2 cellular contexts compared by ENCODE assay signal in the genomic region with DNA sequence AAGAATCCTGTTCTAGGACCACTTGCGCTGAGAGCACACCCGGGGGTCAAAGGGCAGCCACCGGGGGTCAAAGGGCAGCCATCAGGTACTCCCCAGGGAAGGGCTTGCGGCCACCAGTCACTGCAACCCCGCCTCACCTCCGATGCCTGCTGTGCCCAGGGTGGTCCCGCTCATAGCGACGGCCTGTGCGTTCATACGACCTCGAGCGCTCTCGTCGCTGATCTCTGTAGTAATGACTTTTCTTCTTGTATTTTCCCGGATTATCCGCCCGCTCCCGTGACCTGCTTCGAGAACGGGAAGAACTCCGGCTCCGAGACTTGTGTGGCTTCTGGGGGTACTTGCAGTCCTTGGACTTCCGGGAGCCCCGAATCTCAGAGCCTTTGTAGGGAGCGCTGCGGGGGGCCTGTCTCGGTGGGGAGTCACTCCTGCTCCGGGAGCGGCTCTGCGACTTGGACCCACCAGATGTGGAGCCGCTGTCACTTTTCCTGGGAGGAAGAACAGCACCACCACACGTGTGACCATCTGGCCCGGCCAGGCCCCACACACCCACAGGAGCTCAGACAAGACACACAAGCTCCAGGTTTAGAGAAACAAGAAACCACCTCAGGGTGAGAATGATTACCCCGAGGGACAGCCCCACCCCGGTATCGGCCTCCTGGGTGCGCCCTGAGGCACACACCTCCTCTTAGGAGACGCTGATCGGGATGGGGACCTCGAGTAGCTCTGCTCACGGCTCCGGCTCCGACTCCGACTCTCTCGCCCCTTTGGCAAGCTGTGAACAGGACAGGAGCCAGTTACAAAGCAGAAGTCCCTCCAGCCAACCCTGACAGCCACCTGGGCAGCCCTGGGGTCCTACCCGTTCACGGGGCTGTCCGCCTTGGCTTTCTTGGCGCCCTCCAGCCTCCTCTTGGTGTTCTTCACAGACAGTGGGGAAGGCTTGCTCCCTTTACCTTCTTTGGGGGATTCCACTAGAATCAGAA.
TF ChIP-seq lines count a peak whose summit lies in the region.

No MANE protein-coding gene starts in this region.

TF ChIP-seq in HepG2, 621 proteins besides CTCF, POLR2A, EP300 and RAD21:
- no peak for TF ChIP-seq ZNF773 (CRISPR knock-in tag; IDR thresholded peaks at IDR 0.05; ENCODE audit: borderline replicate concordance)
- peak; percentile 43 for TF ChIP-seq POLR2G (IDR thresholded peaks at IDR 0.05; ENCODE audit: low read depth, low read length)
- TF ChIP-seq ZNF557 (CRISPR knock-in tag; IDR thresholded peaks at IDR 0.05) = no peak
- TF ChIP-seq, protein P1, sequence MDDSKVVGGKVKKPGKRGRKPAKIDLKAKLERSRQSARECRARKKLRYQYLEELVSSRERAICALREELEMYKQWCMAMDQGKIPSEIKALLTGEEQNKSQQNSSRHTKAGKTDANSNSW (CRISPR knock-in tag; IDR thresholded peaks at IDR 0.05; ENCODE audit: borderline replicate concordance) = no peak
- no peak for TF ChIP-seq ZNF619 (CRISPR knock-in tag; IDR thresholded peaks at IDR 0.05)
- TF ChIP-seq, protein P2, sequence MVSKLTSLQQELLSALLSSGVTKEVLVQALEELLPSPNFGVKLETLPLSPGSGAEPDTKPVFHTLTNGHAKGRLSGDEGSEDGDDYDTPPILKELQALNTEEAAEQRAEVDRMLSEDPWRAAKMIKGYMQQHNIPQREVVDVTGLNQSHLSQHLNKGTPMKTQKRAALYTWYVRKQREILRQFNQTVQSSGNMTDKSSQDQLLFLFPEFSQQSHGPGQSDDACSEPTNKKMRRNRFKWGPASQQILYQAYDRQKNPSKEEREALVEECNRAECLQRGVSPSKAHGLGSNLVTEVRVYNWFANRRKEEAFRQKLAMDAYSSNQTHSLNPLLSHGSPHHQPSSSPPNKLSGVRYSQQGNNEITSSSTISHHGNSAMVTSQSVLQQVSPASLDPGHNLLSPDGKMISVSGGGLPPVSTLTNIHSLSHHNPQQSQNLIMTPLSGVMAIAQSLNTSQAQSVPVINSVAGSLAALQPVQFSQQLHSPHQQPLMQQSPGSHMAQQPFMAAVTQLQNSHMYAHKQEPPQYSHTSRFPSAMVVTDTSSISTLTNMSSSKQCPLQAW (CRISPR knock-in tag; IDR thresholded peaks at IDR 0.05) = no peak
- TF ChIP-seq ZBTB21 (CRISPR knock-in tag; IDR thresholded peaks at IDR 0.05) = no peak
- TF ChIP-seq, protein P3, sequence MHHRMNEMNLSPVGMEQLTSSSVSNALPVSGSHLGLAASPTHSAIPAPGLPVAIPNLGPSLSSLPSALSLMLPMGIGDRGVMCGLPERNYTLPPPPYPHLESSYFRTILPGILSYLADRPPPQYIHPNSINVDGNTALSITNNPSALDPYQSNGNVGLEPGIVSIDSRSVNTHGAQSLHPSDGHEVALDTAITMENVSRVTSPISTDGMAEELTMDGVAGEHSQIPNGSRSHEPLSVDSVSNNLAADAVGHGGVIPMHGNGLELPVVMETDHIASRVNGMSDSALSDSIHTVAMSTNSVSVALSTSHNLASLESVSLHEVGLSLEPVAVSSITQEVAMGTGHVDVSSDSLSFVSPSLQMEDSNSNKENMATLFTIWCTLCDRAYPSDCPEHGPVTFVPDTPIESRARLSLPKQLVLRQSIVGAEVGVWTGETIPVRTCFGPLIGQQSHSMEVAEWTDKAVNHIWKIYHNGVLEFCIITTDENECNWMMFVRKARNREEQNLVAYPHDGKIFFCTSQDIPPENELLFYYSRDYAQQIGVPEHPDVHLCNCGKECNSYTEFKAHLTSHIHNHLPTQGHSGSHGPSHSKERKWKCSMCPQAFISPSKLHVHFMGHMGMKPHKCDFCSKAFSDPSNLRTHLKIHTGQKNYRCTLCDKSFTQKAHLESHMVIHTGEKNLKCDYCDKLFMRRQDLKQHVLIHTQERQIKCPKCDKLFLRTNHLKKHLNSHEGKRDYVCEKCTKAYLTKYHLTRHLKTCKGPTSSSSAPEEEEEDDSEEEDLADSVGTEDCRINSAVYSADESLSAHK (CRISPR knock-in tag; IDR thresholded peaks at IDR 0.05; ENCODE audit: borderline replicate concordance) = no peak
- peak; percentile 38; the same call in 1 of the 2 replicates for TF ChIP-seq RBFOX2 (IDR thresholded peaks at IDR 0.05; ENCODE audit: low read depth, low read length)
- 0 out of 4 replicates have a peak, but pooled peaks of 1 of the 2 experiments have one; percentile 36 for TF ChIP-seq NR2F1 (CRISPR knock-in tag; IDR thresholded peaks at IDR 0.05)
- no peak for TF ChIP-seq NR2F2 (IDR thresholded peaks at IDR 0.05; ENCODE audit: borderline replicate concordance, low read depth)
- peak; percentile 18; the same call in 1 of the 2 replicates for TF ChIP-seq NR2F6 (IDR thresholded peaks at IDR 0.05)
- 0 out of 2 replicates have a peak, but pooled peaks have one; percentile 28 for TF ChIP-seq NR2F6 (CRISPR knock-in tag; IDR thresholded peaks at IDR 0.05)
- TF ChIP-seq, protein P4, sequence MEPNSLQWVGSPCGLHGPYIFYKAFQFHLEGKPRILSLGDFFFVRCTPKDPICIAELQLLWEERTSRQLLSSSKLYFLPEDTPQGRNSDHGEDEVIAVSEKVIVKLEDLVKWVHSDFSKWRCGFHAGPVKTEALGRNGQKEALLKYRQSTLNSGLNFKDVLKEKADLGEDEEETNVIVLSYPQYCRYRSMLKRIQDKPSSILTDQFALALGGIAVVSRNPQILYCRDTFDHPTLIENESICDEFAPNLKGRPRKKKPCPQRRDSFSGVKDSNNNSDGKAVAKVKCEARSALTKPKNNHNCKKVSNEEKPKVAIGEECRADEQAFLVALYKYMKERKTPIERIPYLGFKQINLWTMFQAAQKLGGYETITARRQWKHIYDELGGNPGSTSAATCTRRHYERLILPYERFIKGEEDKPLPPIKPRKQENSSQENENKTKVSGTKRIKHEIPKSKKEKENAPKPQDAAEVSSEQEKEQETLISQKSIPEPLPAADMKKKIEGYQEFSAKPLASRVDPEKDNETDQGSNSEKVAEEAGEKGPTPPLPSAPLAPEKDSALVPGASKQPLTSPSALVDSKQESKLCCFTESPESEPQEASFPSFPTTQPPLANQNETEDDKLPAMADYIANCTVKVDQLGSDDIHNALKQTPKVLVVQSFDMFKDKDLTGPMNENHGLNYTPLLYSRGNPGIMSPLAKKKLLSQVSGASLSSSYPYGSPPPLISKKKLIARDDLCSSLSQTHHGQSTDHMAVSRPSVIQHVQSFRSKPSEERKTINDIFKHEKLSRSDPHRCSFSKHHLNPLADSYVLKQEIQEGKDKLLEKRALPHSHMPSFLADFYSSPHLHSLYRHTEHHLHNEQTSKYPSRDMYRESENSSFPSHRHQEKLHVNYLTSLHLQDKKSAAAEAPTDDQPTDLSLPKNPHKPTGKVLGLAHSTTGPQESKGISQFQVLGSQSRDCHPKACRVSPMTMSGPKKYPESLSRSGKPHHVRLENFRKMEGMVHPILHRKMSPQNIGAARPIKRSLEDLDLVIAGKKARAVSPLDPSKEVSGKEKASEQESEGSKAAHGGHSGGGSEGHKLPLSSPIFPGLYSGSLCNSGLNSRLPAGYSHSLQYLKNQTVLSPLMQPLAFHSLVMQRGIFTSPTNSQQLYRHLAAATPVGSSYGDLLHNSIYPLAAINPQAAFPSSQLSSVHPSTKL (CRISPR knock-in tag; IDR thresholded peaks at IDR 0.05) = no peak
- peak; percentile 88 for TF ChIP-seq AGO2 (optimal IDR thresholded peaks at IDR 0.05; ENCODE audit: low read depth, low read length)

TF ChIP-seq in WTC11, 78 proteins besides CTCF, POLR2A, EP300 and RAD21:
- TF ChIP-seq NFE2L1 (CRISPR knock-in tag; IDR thresholded peaks at IDR 0.05) = no peak
- TF ChIP-seq, protein P5, sequence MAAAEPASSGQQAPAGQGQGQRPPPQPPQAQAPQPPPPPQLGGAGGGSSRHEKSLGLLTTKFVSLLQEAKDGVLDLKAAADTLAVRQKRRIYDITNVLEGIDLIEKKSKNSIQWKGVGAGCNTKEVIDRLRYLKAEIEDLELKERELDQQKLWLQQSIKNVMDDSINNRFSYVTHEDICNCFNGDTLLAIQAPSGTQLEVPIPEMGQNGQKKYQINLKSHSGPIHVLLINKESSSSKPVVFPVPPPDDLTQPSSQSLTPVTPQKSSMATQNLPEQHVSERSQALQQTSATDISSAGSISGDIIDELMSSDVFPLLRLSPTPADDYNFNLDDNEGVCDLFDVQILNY (CRISPR knock-in tag; IDR thresholded peaks at IDR 0.05) = no peak
- TF ChIP-seq, protein P6, sequence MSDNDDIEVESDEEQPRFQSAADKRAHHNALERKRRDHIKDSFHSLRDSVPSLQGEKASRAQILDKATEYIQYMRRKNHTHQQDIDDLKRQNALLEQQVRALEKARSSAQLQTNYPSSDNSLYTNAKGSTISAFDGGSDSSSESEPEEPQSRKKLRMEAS (CRISPR knock-in tag; IDR thresholded peaks at IDR 0.05) = no peak
- TF ChIP-seq JUN (CRISPR knock-in tag; IDR thresholded peaks at IDR 0.05) = no peak
- no peak for TF ChIP-seq ZNF263 (CRISPR knock-in tag; IDR thresholded peaks at IDR 0.05; ENCODE audit: low read depth)
- TF ChIP-seq TEAD4 (CRISPR knock-in tag; IDR thresholded peaks at IDR 0.05) = no peak
- no peak for TF ChIP-seq NR1H2 (CRISPR knock-in tag; IDR thresholded peaks at IDR 0.05)
- TF ChIP-seq, protein P7, sequence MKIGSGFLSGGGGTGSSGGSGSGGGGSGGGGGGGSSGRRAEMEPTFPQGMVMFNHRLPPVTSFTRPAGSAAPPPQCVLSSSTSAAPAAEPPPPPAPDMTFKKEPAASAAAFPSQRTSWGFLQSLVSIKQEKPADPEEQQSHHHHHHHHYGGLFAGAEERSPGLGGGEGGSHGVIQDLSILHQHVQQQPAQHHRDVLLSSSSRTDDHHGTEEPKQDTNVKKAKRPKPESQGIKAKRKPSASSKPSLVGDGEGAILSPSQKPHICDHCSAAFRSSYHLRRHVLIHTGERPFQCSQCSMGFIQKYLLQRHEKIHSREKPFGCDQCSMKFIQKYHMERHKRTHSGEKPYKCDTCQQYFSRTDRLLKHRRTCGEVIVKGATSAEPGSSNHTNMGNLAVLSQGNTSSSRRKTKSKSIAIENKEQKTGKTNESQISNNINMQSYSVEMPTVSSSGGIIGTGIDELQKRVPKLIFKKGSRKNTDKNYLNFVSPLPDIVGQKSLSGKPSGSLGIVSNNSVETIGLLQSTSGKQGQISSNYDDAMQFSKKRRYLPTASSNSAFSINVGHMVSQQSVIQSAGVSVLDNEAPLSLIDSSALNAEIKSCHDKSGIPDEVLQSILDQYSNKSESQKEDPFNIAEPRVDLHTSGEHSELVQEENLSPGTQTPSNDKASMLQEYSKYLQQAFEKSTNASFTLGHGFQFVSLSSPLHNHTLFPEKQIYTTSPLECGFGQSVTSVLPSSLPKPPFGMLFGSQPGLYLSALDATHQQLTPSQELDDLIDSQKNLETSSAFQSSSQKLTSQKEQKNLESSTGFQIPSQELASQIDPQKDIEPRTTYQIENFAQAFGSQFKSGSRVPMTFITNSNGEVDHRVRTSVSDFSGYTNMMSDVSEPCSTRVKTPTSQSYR (CRISPR knock-in tag; IDR thresholded peaks at IDR 0.05) = no peak
- TF ChIP-seq, protein P8, sequence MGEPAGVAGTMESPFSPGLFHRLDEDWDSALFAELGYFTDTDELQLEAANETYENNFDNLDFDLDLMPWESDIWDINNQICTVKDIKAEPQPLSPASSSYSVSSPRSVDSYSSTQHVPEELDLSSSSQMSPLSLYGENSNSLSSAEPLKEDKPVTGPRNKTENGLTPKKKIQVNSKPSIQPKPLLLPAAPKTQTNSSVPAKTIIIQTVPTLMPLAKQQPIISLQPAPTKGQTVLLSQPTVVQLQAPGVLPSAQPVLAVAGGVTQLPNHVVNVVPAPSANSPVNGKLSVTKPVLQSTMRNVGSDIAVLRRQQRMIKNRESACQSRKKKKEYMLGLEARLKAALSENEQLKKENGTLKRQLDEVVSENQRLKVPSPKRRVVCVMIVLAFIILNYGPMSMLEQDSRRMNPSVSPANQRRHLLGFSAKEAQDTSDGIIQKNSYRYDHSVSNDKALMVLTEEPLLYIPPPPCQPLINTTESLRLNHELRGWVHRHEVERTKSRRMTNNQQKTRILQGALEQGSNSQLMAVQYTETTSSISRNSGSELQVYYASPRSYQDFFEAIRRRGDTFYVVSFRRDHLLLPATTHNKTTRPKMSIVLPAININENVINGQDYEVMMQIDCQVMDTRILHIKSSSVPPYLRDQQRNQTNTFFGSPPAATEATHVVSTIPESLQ (CRISPR knock-in tag; IDR thresholded peaks at IDR 0.05) = no peak
- TF ChIP-seq, protein P9, sequence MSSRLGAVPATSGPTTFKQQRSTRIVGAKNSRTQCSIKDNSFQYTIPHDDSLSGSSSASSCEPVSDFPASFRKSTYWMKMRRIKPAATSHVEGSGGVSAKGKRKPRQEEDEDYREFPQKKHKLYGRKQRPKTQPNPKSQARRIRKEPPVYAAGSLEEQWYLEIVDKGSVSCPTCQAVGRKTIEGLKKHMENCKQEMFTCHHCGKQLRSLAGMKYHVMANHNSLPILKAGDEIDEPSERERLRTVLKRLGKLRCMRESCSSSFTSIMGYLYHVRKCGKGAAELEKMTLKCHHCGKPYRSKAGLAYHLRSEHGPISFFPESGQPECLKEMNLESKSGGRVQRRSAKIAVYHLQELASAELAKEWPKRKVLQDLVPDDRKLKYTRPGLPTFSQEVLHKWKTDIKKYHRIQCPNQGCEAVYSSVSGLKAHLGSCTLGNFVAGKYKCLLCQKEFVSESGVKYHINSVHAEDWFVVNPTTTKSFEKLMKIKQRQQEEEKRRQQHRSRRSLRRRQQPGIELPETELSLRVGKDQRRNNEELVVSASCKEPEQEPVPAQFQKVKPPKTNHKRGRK (CRISPR knock-in tag; IDR thresholded peaks at IDR 0.05; ENCODE audit: borderline replicate concordance) = no peak
- no peak for TF ChIP-seq ESRRA (CRISPR knock-in tag; IDR thresholded peaks at IDR 0.05; ENCODE audit: borderline replicate concordance)
- no peak for TF ChIP-seq ATF1 (CRISPR knock-in tag; IDR thresholded peaks at IDR 0.05)
- no peak for TF ChIP-seq ZNF317 (CRISPR knock-in tag; IDR thresholded peaks at IDR 0.05; ENCODE audit: borderline replicate concordance, low read depth)
